In genomic region chr10:18551473-18551872, GRCh38 we compare ENCODE assay signal across 19 cellular contexts.
A peak's percentile ranks its signal among the peaks of the same experiment; 100 is the strongest.
DNase-seq lines count a peak whose midpoint lies in the region; ATAC-seq, FAIRE-seq and TF ChIP-seq lines count a peak whose summit lies in the region.
"Had no signal": no experiment of that assay in that cellular context is flagged by ENCODE, and none has a peak within 500 bp of the region (broad histone marks: within the 10 kb centered on the region; RNA-seq: fewer than 3 reads in every experiment).

No MANE protein-coding gene starts in this region.

- TF ChIP-seq CTCF in heart left ventricle (IDR thresholded peaks at IDR 0.05): no peak
- TF ChIP-seq CTCF in right atrium auricular region (IDR thresholded peaks at IDR 0.05): no peak

- no peak for DNase-seq in Right ventricle myocardium inferior (ENCODE audit: missing footprints)
- DNase-seq in cardiac septum (ENCODE audit: low spot score): no peak
- DNase-seq in heart left ventricle: no peak
- DNase-seq in right atrium auricular region (ENCODE audit: low spot score): no peak
- no peak for DNase-seq in GM19239 (ENCODE audit: insufficient read length, low spot score)
- DNase-seq: AML-193; Caco-2; Calu3; CD4-positive, alpha-beta T cell; CD8-positive, alpha-beta T cell; DMS79 treated with DMSO at 0.1 percent for 48 hours; GF-D8 had no signal

- peak; percentile 56 for FAIRE-seq in GM19239 (lab: Jason Lieb, UNC)
- FAIRE-seq: A549, D721Med, G401.6, GM12891 had no signal

- TF ChIP-seq POLR2A in heart left ventricle (IDR thresholded peaks at IDR 0.05): no peak

- no peak overlapping the region for H3K4me3 ChIP-seq in heart left ventricle
- H3K4me3 ChIP-seq in right atrium auricular region: no peak overlapping the region
- H3K4me3 ChIP-seq: A549; BLaER1 treated with 17β-estradiol and CSF1 and Interleukin-3, amounts not matched to agents 10 nM and 100 nM had no signal

- no peaks in the 10 kb centered on the region for H3K27me3 ChIP-seq in heart left ventricle
- H3K27me3 ChIP-seq in right atrium auricular region: no peaks in the 10 kb centered on the region
- H3K27me3 ChIP-seq: BLaER1 treated with 17β-estradiol and CSF1 and Interleukin-3, amounts not matched to agents 10 nM and 100 nM had no signal

- H3K36me3 ChIP-seq in heart left ventricle (peaks cover 0 to 30% (median 18%) of the 10 kb centered on the region in 9 donors), right atrium auricular region (no peaks in the 10 kb centered on the region)

- H3K9me3 ChIP-seq in heart left ventricle: peaks cover 0 to 14% (median 0%) of the 10 kb centered on the region in 12 donors
- H3K9me3 ChIP-seq in right atrium auricular region: no peaks in the 10 kb centered on the region
- H3K9me3 ChIP-seq: A549 had no signal

- H3K27ac ChIP-seq in heart left ventricle: no peak overlapping the region
- no peak overlapping the region for H3K27ac ChIP-seq in right atrium auricular region
- H3K27ac ChIP-seq: 22Rv1; A549; BLaER1 treated with 17β-estradiol and CSF1 and Interleukin-3, amounts not matched to agents 10 nM and 100 nM; C4-2B had no signal

- peaks cover 0 to 3% (median 0%) of the 10 kb centered on the region in 12 donors for H3K4me1 ChIP-seq in heart left ventricle
- peaks cover 0 to 8% of the 10 kb centered on the region in 2 donors for H3K4me1 ChIP-seq in right atrium auricular region
- H3K4me1 ChIP-seq: A549; BLaER1 treated with 17β-estradiol and CSF1 and Interleukin-3, amounts not matched to agents 10 nM and 100 nM; Caco-2 had no signal

- intact Hi-C loops in Right ventricle myocardium inferior (cut with DNase I) (no loop called here), cardiac septum (cut with DNase I) (no loop called here), heart left ventricle (cut with DNase I) (no loop called here)

- ATAC-seq in Right ventricle myocardium inferior (peak; percentile 57), heart left ventricle (peak in 3 of 4 donors; percentile 42 to 71 (median 44))
- ATAC-seq: A549; CD8-positive, alpha-beta T cell had no signal

- WGBS in heart left ventricle, 4 donors: 70 to 87% (median 77%) methylated on average over 2 of the region's 2 CpGs
